In the genomic region with DNA sequence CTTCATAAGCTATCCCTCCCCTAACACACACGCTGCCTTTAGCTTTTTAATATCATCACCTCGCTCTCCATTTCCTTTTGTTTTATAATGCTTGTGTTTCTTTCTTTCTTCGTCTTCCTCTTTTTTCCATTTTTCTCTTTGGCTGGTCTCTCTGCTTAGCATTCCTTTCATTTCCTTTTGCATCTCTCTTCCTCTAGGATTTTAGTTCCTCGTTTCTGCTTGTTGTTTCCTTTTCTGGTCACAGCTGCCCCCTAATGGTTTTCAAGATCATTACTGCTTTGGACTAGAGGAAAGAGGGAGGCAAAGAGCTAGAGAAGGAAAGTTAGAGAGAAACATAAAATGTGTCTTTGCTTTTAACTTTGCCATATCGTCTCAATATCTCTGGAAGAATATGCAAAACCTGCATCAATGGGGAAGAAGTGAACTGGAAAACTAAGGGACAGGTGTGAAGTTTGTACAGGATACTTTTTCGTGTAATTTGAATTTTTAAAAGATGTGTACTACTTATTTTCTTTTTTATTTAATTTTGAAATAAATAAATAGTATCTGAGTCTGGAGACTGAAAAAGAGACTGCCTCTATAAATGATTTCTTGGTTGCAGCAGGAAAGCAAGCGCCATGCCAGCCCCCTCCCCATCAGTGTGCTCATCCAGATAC, we compare ENCODE assay signal across 8 cellular contexts. TPM values are rescaled to one million over a fixed set of nuclear protein-coding genes. Genes with fewer than 3 reads are reported as not detected.
DNase-seq lines count a peak whose midpoint lies in the region; ATAC-seq and TF ChIP-seq lines count a peak whose summit lies in the region.

No MANE protein-coding gene starts in this region.

- no peak overlapping the region for H2BK12ac ChIP-seq in mesenchymal stem cell (ENCODE audit: low read length in 2 of 2)

- H2AK5ac ChIP-seq in mesenchymal stem cell (ENCODE audit: low read length, severe bottlenecking): no peak overlapping the region

- peaks cover 19% of the 10 kb centered on the region for H3K27me3 Mint-ChIP-seq in activated T-cell treated with anti-CD3 and anti-CD28 coated beads, Interleukin-2, amount 50 U/mL, for 4 hours (ENCODE audit: low read depth)

- peak; percentile 78 for DNase-seq in DMS114 treated with DMSO at 0.1 percent for 48 hours (lab: John Stamatoyannopoulos, UW; ENCODE audit: unreplicated experiment)
- peak; percentile 79 for DNase-seq in HT1080 (ENCODE audit: low read depth)
- peak; percentile 38 for DNase-seq in NOMO-1 treated with dmso at 0.1 percent for 144 hours (lab: John Stamatoyannopoulos, UW; ENCODE audit: unreplicated experiment)
- DNase-seq in choroid plexus epithelial cell (ENCODE audit: low read depth): peak; percentile 85
- DNase-seq in mesenchymal stem cell: peak; percentile 79
- DNase-seq in activated T-cell treated with anti-CD3 and anti-CD28 coated beads, Interleukin-2, amount 50 U/mL, for 4 hours: no peak

- no peaks in the 10 kb centered on the region for H3K9me3 ChIP-seq in mesenchymal stem cell (ENCODE audit: control insufficient read depth, low read length)

- no peaks in the 10 kb centered on the region for H3K4me1 ChIP-seq in mesenchymal stem cell (ENCODE audit: control insufficient read depth, insufficient read depth, low read depth, low read length)

- H2BK15ac ChIP-seq in mesenchymal stem cell (ENCODE audit: low read depth, poor library complexity, severe bottlenecking): no peak overlapping the region

- H3K27me3 ChIP-seq in mesenchymal stem cell (ENCODE audit: control insufficient read depth in 1 of 2, insufficient read depth in 1 of 2, low read length in 2 of 2): no peaks in the 10 kb centered on the region

- no peak for ATAC-seq in activated T-cell treated with anti-CD3 and anti-CD28 coated beads, Interleukin-2, amount 50 U/mL, for 4 hours
- ATAC-seq in HG02763 (IDR thresholded peaks at IDR 0.05; ENCODE audit: unreplicated experiment) (no peak), GM21825 (IDR thresholded peaks at IDR 0.05; ENCODE audit: unreplicated experiment) (no peak)

- H2BK120ac ChIP-seq in mesenchymal stem cell (ENCODE audit: low read depth, low read length): no peak overlapping the region

- H3K23ac ChIP-seq in mesenchymal stem cell (ENCODE audit: low read length in 2 of 2): no peak overlapping the region

- H3K4ac ChIP-seq in mesenchymal stem cell (ENCODE audit: low read depth in 1 of 2, low read length in 2 of 2): no peak overlapping the region

- no peak overlapping the region for H3K4me2 ChIP-seq in mesenchymal stem cell (ENCODE audit: low read length, poor library complexity, severe bottlenecking)

- no peak overlapping the region for H3K27ac ChIP-seq in mesenchymal stem cell (ENCODE audit: low read length, poor library complexity, severe bottlenecking)

- no peak overlapping the region for H4K8ac ChIP-seq in mesenchymal stem cell (ENCODE audit: low read length)

- H3K36me3 ChIP-seq in mesenchymal stem cell (ENCODE audit: control insufficient read depth in 1 of 2, insufficient read depth in 2 of 2, low read depth in 1 of 2, low read length in 2 of 2): no peaks in the 10 kb centered on the region

- WGBS in mesenchymal stem cell: 14% methylated on average over 6 of the region's 7 CpGs

- H2BK5ac ChIP-seq in mesenchymal stem cell (ENCODE audit: low read depth, low read length, poor library complexity, severe bottlenecking): no peak overlapping the region

- no peak overlapping the region for H3K4me3 Mint-ChIP-seq in activated T-cell treated with anti-CD3 and anti-CD28 coated beads, Interleukin-2, amount 50 U/mL, for 4 hours

- H3K9me3 Mint-ChIP-seq in activated T-cell treated with anti-CD3 and anti-CD28 coated beads, Interleukin-2, amount 50 U/mL, for 4 hours: no peaks in the 10 kb centered on the region

- H3K18ac ChIP-seq in mesenchymal stem cell (ENCODE audit: low read depth in 1 of 2, low read length in 2 of 2): no peak overlapping the region

- H3K9ac ChIP-seq in mesenchymal stem cell (ENCODE audit: low read length): peak overlapping the region; percentile 74

- no peaks in the 10 kb centered on the region for H3K79me1 ChIP-seq in mesenchymal stem cell (replicated peaks; ENCODE audit: low read length, poor library complexity, severe bottlenecking)

- H3K4me3 ChIP-seq in choroid plexus epithelial cell (ENCODE audit: low read depth, low read length) (peak overlapping the region; percentile 24), mesenchymal stem cell (ENCODE audit: insufficient read depth in 1 of 2, low read depth in 1 of 2, low read length in 2 of 2) (peak overlapping the region in 1 of 2 experiments; percentile 54)

- H4K91ac ChIP-seq in mesenchymal stem cell (ENCODE audit: low read length): no peak overlapping the region

- TF ChIP-seq CTCF in choroid plexus epithelial cell (conservative IDR thresholded peaks at IDR 0.05; ENCODE audit: low read depth, low read length): peak; percentile 82

- no peak overlapping the region for H3K14ac ChIP-seq in mesenchymal stem cell (ENCODE audit: low read length in 2 of 2)

- no peaks in the 10 kb centered on the region for H3K36me3 Mint-ChIP-seq in activated T-cell treated with anti-CD3 and anti-CD28 coated beads, Interleukin-2, amount 50 U/mL, for 4 hours (ENCODE audit: insufficient read depth)

- no peak overlapping the region for H2AFZ ChIP-seq in mesenchymal stem cell (ENCODE audit: low read depth, low read length)

- peaks cover 2% of the 10 kb centered on the region for H3K4me1 Mint-ChIP-seq in activated T-cell treated with anti-CD3 and anti-CD28 coated beads, Interleukin-2, amount 50 U/mL, for 4 hours (ENCODE audit: low read depth)

RNA-seq across cellular contexts. Expression of a gene that starts 6.3 kb away (rescaled TPM):
- total RNA-seq in HT1080 (2014; rRNA removed; shearing (Covaris generic)): 62.1 and 62.4 TPM in 2 replicates
- 53.2 and 62.4 TPM in 2 replicates for polyA plus RNA-seq in HT1080 (2015; cell fraction: cytosol; rRNA removed)
- polyA plus RNA-seq in HT1080 (2015; cell fraction: nucleus; rRNA removed): 229 and 301 TPM in 2 replicates
- polyA plus RNA-seq in mesenchymal stem cell (2013, experiment 1 of 2): 87.1 TPM
- polyA plus RNA-seq in mesenchymal stem cell (2013, experiment 2 of 2): 83.3 TPM
- total RNA-seq in activated T-cell treated with anti-CD3 and anti-CD28 coated beads, Interleukin-2, amount 50 U/mL, for 4 hours: 1 to 10 TPM; 1.6 to 3.2 (median 1.6) TPM

Comparison
In these comparisons a context has a peak if more than half of its experiments do, and no peak if none do; other contexts are left out.
1. RNA of a gene that starts 6.3 kb away (total RNA-seq): 62.1 to 62.4 TPM in HT1080; 1.6 to 3.2 TPM in activated T-cell treated with anti-CD3 and anti-CD28 coated beads, Interleukin-2, amount 50 U/mL, for 4 hours; every median in the first group is over 10 times any median in the second.